In the genomic region with DNA sequence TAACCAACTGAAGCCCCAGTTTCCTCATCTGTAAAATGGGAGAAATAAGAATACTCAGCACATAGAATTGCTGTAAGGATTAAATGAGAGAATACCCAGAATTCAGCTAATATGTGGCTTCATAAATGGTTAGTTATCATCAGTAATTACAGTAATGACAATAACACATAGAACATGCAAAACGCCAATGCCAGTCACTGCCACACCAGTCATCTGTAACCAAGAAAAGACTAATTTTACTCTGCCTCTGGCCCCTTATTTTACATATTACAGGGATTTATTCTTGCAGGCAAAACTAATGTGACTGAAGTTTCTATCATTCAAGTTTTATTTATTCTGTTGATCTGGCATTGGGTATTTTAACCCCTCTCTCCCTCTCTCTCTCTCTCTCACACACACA, we compare ENCODE assay signal across 1 cellular context.
TF ChIP-seq lines count a peak whose summit lies in the region.

No MANE protein-coding gene starts in this region.

TF ChIP-seq in GM23338, 12 proteins besides CTCF, POLR2A, EP300 and RAD21 (continued from another document):
- TF ChIP-seq, protein P1, sequence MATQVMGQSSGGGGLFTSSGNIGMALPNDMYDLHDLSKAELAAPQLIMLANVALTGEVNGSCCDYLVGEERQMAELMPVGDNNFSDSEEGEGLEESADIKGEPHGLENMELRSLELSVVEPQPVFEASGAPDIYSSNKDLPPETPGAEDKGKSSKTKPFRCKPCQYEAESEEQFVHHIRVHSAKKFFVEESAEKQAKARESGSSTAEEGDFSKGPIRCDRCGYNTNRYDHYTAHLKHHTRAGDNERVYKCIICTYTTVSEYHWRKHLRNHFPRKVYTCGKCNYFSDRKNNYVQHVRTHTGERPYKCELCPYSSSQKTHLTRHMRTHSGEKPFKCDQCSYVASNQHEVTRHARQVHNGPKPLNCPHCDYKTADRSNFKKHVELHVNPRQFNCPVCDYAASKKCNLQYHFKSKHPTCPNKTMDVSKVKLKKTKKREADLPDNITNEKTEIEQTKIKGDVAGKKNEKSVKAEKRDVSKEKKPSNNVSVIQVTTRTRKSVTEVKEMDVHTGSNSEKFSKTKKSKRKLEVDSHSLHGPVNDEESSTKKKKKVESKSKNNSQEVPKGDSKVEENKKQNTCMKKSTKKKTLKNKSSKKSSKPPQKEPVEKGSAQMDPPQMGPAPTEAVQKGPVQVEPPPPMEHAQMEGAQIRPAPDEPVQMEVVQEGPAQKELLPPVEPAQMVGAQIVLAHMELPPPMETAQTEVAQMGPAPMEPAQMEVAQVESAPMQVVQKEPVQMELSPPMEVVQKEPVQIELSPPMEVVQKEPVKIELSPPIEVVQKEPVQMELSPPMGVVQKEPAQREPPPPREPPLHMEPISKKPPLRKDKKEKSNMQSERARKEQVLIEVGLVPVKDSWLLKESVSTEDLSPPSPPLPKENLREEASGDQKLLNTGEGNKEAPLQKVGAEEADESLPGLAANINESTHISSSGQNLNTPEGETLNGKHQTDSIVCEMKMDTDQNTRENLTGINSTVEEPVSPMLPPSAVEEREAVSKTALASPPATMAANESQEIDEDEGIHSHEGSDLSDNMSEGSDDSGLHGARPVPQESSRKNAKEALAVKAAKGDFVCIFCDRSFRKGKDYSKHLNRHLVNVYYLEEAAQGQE (IDR thresholded peaks at IDR 0.05; ENCODE audit: unreplicated experiment), result no peak
- TF ChIP-seq STAT1 (IDR thresholded peaks at IDR 0.05; ENCODE audit: unreplicated experiment) (no peak), CREB1 (CRISPR knock-in tag; IDR thresholded peaks at IDR 0.05; ENCODE audit: low read depth) (no peak)
